Comparison of ENCODE assay signal across 20 cellular contexts in genomic region chr10:76763360-76763759, GRCh38.
"Had no signal": no experiment of that assay in that cellular context is flagged by ENCODE, and none has a peak within 500 bp of the region (broad histone marks: within the 10 kb centered on the region; RNA-seq: fewer than 3 reads in every experiment).

No MANE protein-coding gene starts in this region.

- H3K27ac ChIP-seq: dorsolateral prefrontal cortex, epithelial cell of prostate, esophagus squamous epithelium, heart left ventricle, ovary, suprapubic skin, thyroid gland had no signal

- ATAC-seq: heart left ventricle; left colon; natural killer cell; right cardiac atrium; stimulated activated effector memory CD8-positive, alpha-beta T cell treated with anti-CD3 and anti-CD28 coated beads, Interleukin-12 subunit alpha, Interleukin-12 subunit beta, amount 100 ng/mL, for 72 hours; stimulated activated naive CD8-positive, alpha-beta T cell treated with anti-CD3 and anti-CD28 coated beads, Interleukin-15, Interleukin-2, amounts not matched to agents 100 U/mL and 50 U/mL, for 24 hours had no signal

- H3K4me3 Mint-ChIP-seq: natural killer cell; neural crest cell; stimulated activated effector memory CD8-positive, alpha-beta T cell treated with anti-CD3 and anti-CD28 coated beads, Interleukin-12 subunit alpha, Interleukin-12 subunit beta, amount 100 ng/mL, for 72 hours; type B pancreatic cell had no signal

- H3K27ac Mint-ChIP-seq: natural killer cell; stimulated activated effector memory CD8-positive, alpha-beta T cell treated with anti-CD3 and anti-CD28 coated beads, Interleukin-12 subunit alpha, Interleukin-12 subunit beta, amount 100 ng/mL, for 72 hours; type B pancreatic cell had no signal

- H3K36me3 Mint-ChIP-seq: natural killer cell; stimulated activated effector memory CD8-positive, alpha-beta T cell treated with anti-CD3 and anti-CD28 coated beads, Interleukin-12 subunit alpha, Interleukin-12 subunit beta, amount 100 ng/mL, for 72 hours; type B pancreatic cell had no signal

- H3K4me3 ChIP-seq: dorsolateral prefrontal cortex, esophagus squamous epithelium, heart left ventricle, ovary, suprapubic skin, thyroid gland had no signal

- H3K4me1 Mint-ChIP-seq: natural killer cell; neural crest cell; stimulated activated effector memory CD8-positive, alpha-beta T cell treated with anti-CD3 and anti-CD28 coated beads, Interleukin-12 subunit alpha, Interleukin-12 subunit beta, amount 100 ng/mL, for 72 hours had no signal

- H3K4me1 ChIP-seq: esophagus squamous epithelium, heart left ventricle, suprapubic skin, thyroid gland had no signal

- H3K27me3 ChIP-seq: esophagus squamous epithelium, heart left ventricle, ovary, suprapubic skin, thyroid gland had no signal

- DNase-seq: cortex of kidney; dorsolateral prefrontal cortex; effector CD8-positive, alpha-beta T cell; esophagus squamous epithelium; foreskin melanocyte; heart left ventricle; hippocampal formation; left colon; natural killer cell; ovary; right cardiac atrium; stimulated activated CD4-positive, alpha-beta T cell treated with anti-CD3 and anti-CD28 coated beads, Interleukin-4, amount 100 ng/mL, for 1 hour; stimulated activated CD8-positive, alpha-beta memory T cell treated with anti-CD3 and anti-CD28 coated beads, Interleukin-4, amount 100 ng/mL, for 48 hours; stimulated activated naive CD8-positive, alpha-beta T cell treated with anti-CD3 and anti-CD28 coated beads, Interleukin-15, Interleukin-2, amounts not matched to agents 100 U/mL and 50 U/mL, for 24 hours; thyroid gland had no signal

- H3K9me3 ChIP-seq: esophagus squamous epithelium, heart left ventricle, ovary, suprapubic skin, thyroid gland had no signal

- H3K9me3 Mint-ChIP-seq: natural killer cell, type B pancreatic cell had no signal

- H3K36me3 ChIP-seq: esophagus squamous epithelium, heart left ventricle, ovary, suprapubic skin, thyroid gland had no signal
